14 cellular contexts compared by ENCODE assay signal in genomic region chr2:182667321-182667695, GRCh38. TPM values are rescaled to one million over a fixed set of nuclear protein-coding genes. Genes with fewer than 3 reads are reported as not detected.
DNase-seq lines count a peak whose midpoint lies in the region; ATAC-seq and TF ChIP-seq lines count a peak whose summit lies in the region.
"Had no signal": no experiment of that assay in that cellular context is flagged by ENCODE, and none has a peak within 500 bp of the region (broad histone marks: within the 10 kb centered on the region; RNA-seq: fewer than 3 reads in every experiment).

No MANE protein-coding gene starts in this region.

- ATAC-seq in GM18508 (IDR thresholded peaks at IDR 0.05; ENCODE audit: insufficient read depth, unreplicated experiment) (peak; percentile 23), GM19455 (IDR thresholded peaks at IDR 0.05; ENCODE audit: unreplicated experiment) (peak; percentile 29), HG02943 (IDR thresholded peaks at IDR 0.05; ENCODE audit: low read depth, unreplicated experiment) (peak; percentile 2), GM21825 (IDR thresholded peaks at IDR 0.05; ENCODE audit: unreplicated experiment) (no peak), PC-3 (no peak)

- H3K4me1 ChIP-seq in PC-9 (replicated peaks; ENCODE audit: insufficient read depth) = no peaks in the 10 kb centered on the region
- H3K4me1 ChIP-seq in PC-3 (ENCODE audit: insufficient read depth, low read length) = no peaks in the 10 kb centered on the region

- H3K27me3 ChIP-seq in PC-9 (ENCODE audit: insufficient read depth, low read depth) (no peaks in the 10 kb centered on the region), PC-3 (ENCODE audit: low read length) (no peaks in the 10 kb centered on the region)
- H3K27me3 ChIP-seq: spleen had no signal

- H3K4me3 ChIP-seq in PC-9 (no peak overlapping the region), PC-3 (ENCODE audit: low read length) (no peak overlapping the region)
- H3K4me3 ChIP-seq: spleen had no signal

- H3F3A ChIP-seq in PC-9 (ENCODE audit: insufficient read depth, low read depth) = no peaks in the 10 kb centered on the region
- H3F3A ChIP-seq in PC-3 (ENCODE audit: low read length, unreplicated experiment) = no peaks in the 10 kb centered on the region

- H3K9me2 ChIP-seq in PC-9 (ENCODE audit: insufficient read depth) (no peaks in the 10 kb centered on the region), PC-3 (replicated peaks; ENCODE audit: low read length) (no peaks in the 10 kb centered on the region)

- no peaks in the 10 kb centered on the region for H3K27me3 Mint-ChIP-seq in MCF 10A (ENCODE audit: insufficient read depth, unreplicated experiment)
- H3K27me3 Mint-ChIP-seq: CD8-positive, alpha-beta memory T cell had no signal

- 0 out of 2 replicates have a peak overlapping the region, but pooled peaks have one; percentile 1 for H2AFZ ChIP-seq in PC-9
- no peak overlapping the region for H2AFZ ChIP-seq in PC-3 (ENCODE audit: low read length)

- no peaks in the 10 kb centered on the region for H3K79me2 ChIP-seq in PC-9 (ENCODE audit: low read depth)
- no peaks in the 10 kb centered on the region for H3K79me2 ChIP-seq in PC-3 (ENCODE audit: low read length)

- no peaks in the 10 kb centered on the region for H3K36me3 ChIP-seq in PC-9 (ENCODE audit: low read depth)
- H3K36me3 ChIP-seq in PC-3 (ENCODE audit: low read depth, low read length) = no peaks in the 10 kb centered on the region
- H3K36me3 ChIP-seq: spleen had no signal

- H3K27ac ChIP-seq in PC-9 (no peak overlapping the region), PC-3 (ENCODE audit: low read length) (no peak overlapping the region)
- H3K27ac ChIP-seq: spleen had no signal

- H3K27ac Mint-ChIP-seq in MCF 10A (ENCODE audit: low read depth, unreplicated experiment) = no peak overlapping the region
- H3K27ac Mint-ChIP-seq: activated naive CD8-positive, alpha-beta T cell treated with anti-CD3 and anti-CD28 coated beads, Interleukin-2, amount 10 ng/mL, durations not matched to agents 7 days and 5 days; CD8-positive, alpha-beta memory T cell; stimulated activated naive B cell treated with anti-CD40 and anti-IgM and Interleukin-4, amounts not matched to agents 10 μg/mL and 1 μg/mL and 100 μg/mL, for 72 hours had no signal

- H3K9ac ChIP-seq in PC-3 (ENCODE audit: low read length) = no peak overlapping the region

- H3K4me3 Mint-ChIP-seq in MCF 10A (ENCODE audit: unreplicated experiment) = no peak overlapping the region
- H3K4me3 Mint-ChIP-seq: activated naive CD8-positive, alpha-beta T cell treated with anti-CD3 and anti-CD28 coated beads, Interleukin-2, amount 10 ng/mL, durations not matched to agents 7 days and 5 days; CD8-positive, alpha-beta memory T cell; stimulated activated naive B cell treated with anti-CD40 and anti-IgM and Interleukin-4, amounts not matched to agents 10 μg/mL and 1 μg/mL and 100 μg/mL, for 72 hours had no signal

- peaks cover 3% of the 10 kb centered on the region for H3K4me1 Mint-ChIP-seq in MCF 10A (ENCODE audit: insufficient read depth, unreplicated experiment)
- H3K4me1 Mint-ChIP-seq: CD8-positive, alpha-beta memory T cell had no signal

- H3K9me3 ChIP-seq in PC-9 (ENCODE audit: insufficient read depth, low read depth) (no peaks in the 10 kb centered on the region), PC-3 (ENCODE audit: low read length) (no peaks in the 10 kb centered on the region)
- H3K9me3 ChIP-seq: spleen had no signal

- POLR2A ChIA-PET in PC-9 (lab: Charles Lee; ENCODE audit: unreplicated experiment) = no interaction called here
- POLR2A ChIA-PET in MCF 10A (lab: Yijun Ruan, JAX) = interaction anchor here (1.0 to 2.1 kb wide), 2 partner anchors 48 to 50 kb away, joined by 5 to 7 read pairs; no protein-coding TSS in a partner anchor
- POLR2A ChIA-PET in PC-3 (lab: Charles Lee; ENCODE audit: unreplicated experiment) = no interaction called here

- H3K4me2 ChIP-seq in PC-9 (peak overlapping the region; percentile 2; the same call in 1 of the 2 replicates), PC-3 (ENCODE audit: low read length) (no peak overlapping the region)

- CTCF ChIA-PET in PC-9 (lab: Charles Lee) (interaction anchor here (1.1 to 1.4 kb wide), 4 partner anchors 48 to 313 kb away, joined by 3 to 6 read pairs (median 3); no protein-coding TSS in a partner anchor), MCF 10A (lab: Yijun Ruan, JAX) (interaction anchor here (0.7 to 2.2 kb wide), 12 partner anchors 10 to 967 kb away, joined by 3 to 16 read pairs (median 4); partner anchors contain the start of gene DNAJC10), PC-3 (lab: Charles Lee) (interaction anchor here (1.0 to 1.2 kb wide), 2 partner anchors 48 to 100 kb away, joined by 5 to 13 read pairs; partner anchors contain the start of gene DNAJC10)

- H3K36me3 Mint-ChIP-seq in MCF 10A (ENCODE audit: insufficient read depth, unreplicated experiment) = no peaks in the 10 kb centered on the region
- H3K36me3 Mint-ChIP-seq: activated naive CD8-positive, alpha-beta T cell treated with anti-CD3 and anti-CD28 coated beads, Interleukin-2, amount 10 ng/mL, durations not matched to agents 7 days and 5 days; CD8-positive, alpha-beta memory T cell; stimulated activated naive B cell treated with anti-CD40 and anti-IgM and Interleukin-4, amounts not matched to agents 10 μg/mL and 1 μg/mL and 100 μg/mL, for 72 hours had no signal

- H3K9me3 Mint-ChIP-seq in MCF 10A (ENCODE audit: unreplicated experiment) = no peaks in the 10 kb centered on the region
- H3K9me3 Mint-ChIP-seq: activated naive CD8-positive, alpha-beta T cell treated with anti-CD3 and anti-CD28 coated beads, Interleukin-2, amount 10 ng/mL, durations not matched to agents 7 days and 5 days; CD8-positive, alpha-beta memory T cell; stimulated activated naive B cell treated with anti-CD40 and anti-IgM and Interleukin-4, amounts not matched to agents 10 μg/mL and 1 μg/mL and 100 μg/mL, for 72 hours had no signal

- intact Hi-C loops in PC-9 (cut with micrococcal nuclease; ENCODE audit: unreplicated experiment) (loop anchor here (1.0 to 10.0 kb wide), 2 partner anchors 48 to 307 kb away; no protein-coding TSS in a partner anchor), MCF 10A (cut with micrococcal nuclease) (loop anchor here (1.0 to 5.0 kb wide), 2 partner anchors 48 to 425 kb away; no protein-coding TSS in a partner anchor), PC-3 (cut with micrococcal nuclease) (loop anchor here (1.0 kb wide), 1 partner anchor 49 kb away; the partner anchor contains the start of gene DNAJC10)

- DNase-seq in PC-9 = no peak
- DNase-seq in MCF 10A (ENCODE audit: unreplicated experiment) = no peak
- no peak for DNase-seq in NCI-H146 (lab: John Stamatoyannopoulos, UW)
- DNase-seq in PC-3 = no peak
- DNase-seq: activated CD4-positive, CD25-positive, alpha-beta regulatory T cell treated with anti-CD3 and anti-CD28 coated beads, Interleukin-2, amount 50 U/mL, for 72 hours; activated naive CD8-positive, alpha-beta T cell treated with anti-CD3 and anti-CD28 coated beads, Interleukin-2, amount 10 ng/mL, durations not matched to agents 7 days and 5 days; effector memory CD4-positive, alpha-beta T cell; spleen had no signal

- H4K20me1 ChIP-seq in PC-9 (ENCODE audit: insufficient read depth) = no peaks in the 10 kb centered on the region
- no peaks in the 10 kb centered on the region for H4K20me1 ChIP-seq in PC-3 (ENCODE audit: low read length)

- BruUV-seq in PC-9 (replicated peaks; lab: Mats Ljungman, UMichigan) (no TSS peak), MCF 10A (replicated peaks; lab: Mats Ljungman, UMichigan) (no TSS peak), PC-3 (replicated peaks; lab: Mats Ljungman, UMichigan) (no TSS peak)

- TF ChIP-seq CTCF in PC-9 (conservative IDR thresholded peaks at IDR 0.05) = peak; percentile 19; the same call in 1 of the 2 replicates
- TF ChIP-seq CTCF in MCF 10A (IDR thresholded peaks at IDR 0.05; ENCODE audit: unreplicated experiment) = no peak
- TF ChIP-seq CTCF in PC-3 (conservative IDR thresholded peaks at IDR 0.05; ENCODE audit: low read depth, low read length) = no peak; the same call in 1 of the 2 replicates

RNA-seq across cellular contexts. Expression of gene DNAJC10, which starts 48.7 kb away (rescaled TPM):
- total RNA-seq in PC-9 (2021) (160 and 167 TPM in 2 replicates), MCF 10A (2022) (204 and 281 TPM in 2 replicates), PC-3 (2014; rRNA removed) (49.0 and 62.9 TPM in 2 replicates)

Comparison
In these comparisons a context has a peak if more than half of its experiments do, and no peak if none do; other contexts are left out.
1. ATAC-seq: peak in GM18508 (single experiment), GM19455 (single experiment) and HG02943 (single experiment); none in GM21825 (single experiment) and PC-3 (single experiment).